Comparison of ENCODE assay signal across 8 cellular contexts in genomic region chr19:58362272-58362994, GRCh38. TPM values are rescaled to one million over a fixed set of nuclear protein-coding genes. Genes with fewer than 3 reads are reported as not detected.
DNase-seq lines count a peak whose midpoint lies in the region; TF ChIP-seq lines count a peak whose summit lies in the region.

ZNF497 (minus strand) TSS chr19:58362751; CDS start chr19:58357635, 5,116 bp downstream.

- H3K4me2 ChIP-seq in H9 (ENCODE audit: insufficient read depth, insufficient read length, low read length): peak within 1 kb of the TSS; percentile 62

- H3K27me3 ChIP-seq in H9 (ENCODE audit: insufficient read depth, low read length) (no peaks in the 10 kb centered on the region), stomach (peaks cover 0 to 9% (median 0%) of the 10 kb centered on the region in 3 donors)

- no peaks in the 10 kb centered on the region for H3K79me1 ChIP-seq in H9 (ENCODE audit: insufficient read depth, low read depth, low read length, poor library complexity, severe bottlenecking)

- no peak within 1 kb of the TSS for H2BK12ac ChIP-seq in H9 (ENCODE audit: insufficient read length, low read depth, low read length)

- H3K9ac ChIP-seq in ES-I3 (ENCODE audit: low read depth, low read length): peak within 1 kb of the TSS; percentile 82
- H3K9ac ChIP-seq in H9 (ENCODE audit: extremely low read depth, insufficient read length, low read length): peak within 1 kb of the TSS; percentile 94

- H3K4me1 Mint-ChIP-seq in H9: peaks cover 0 to 8% of the 10 kb centered on the region in 2 experiments; a peak in 3 of 4 replicates
- peaks cover 15% of the 10 kb centered on the region for H3K4me1 Mint-ChIP-seq in neural crest cell

- H3K23me2 ChIP-seq in H9 (ENCODE audit: insufficient read length, low read depth, low read length, poor library complexity, severe bottlenecking): peaks cover 5% of the 10 kb centered on the region

- H2BK120ac ChIP-seq in H9 (ENCODE audit: low read depth, low read length, poor library complexity, severe bottlenecking): no peak within 1 kb of the TSS

- H3K27ac ChIP-seq in H9 (ENCODE audit: insufficient read length, low read depth, low read length): peak within 1 kb of the TSS; percentile 43
- H3K27ac ChIP-seq in stomach: peak within 1 kb of the TSS; percentile 93 to 95 (median 94)

- H3K4me3 Mint-ChIP-seq in H9: peak within 1 kb of the TSS; percentile 91 to 98
- H3K4me3 Mint-ChIP-seq in neural crest cell: peak within 1 kb of the TSS; percentile 98

- peak; percentile 9 for TF ChIP-seq EP300 in stomach (IDR thresholded peaks at IDR 0.05)

- no peaks in the 10 kb centered on the region for H3K27me3 Mint-ChIP-seq in H9 (ENCODE audit: low read depth)
- peaks cover 2% of the 10 kb centered on the region for H3K27me3 Mint-ChIP-seq in neural crest cell (ENCODE audit: low read depth)

- no peak within 1 kb of the TSS for H2BK20ac ChIP-seq in H9 (ENCODE audit: low read depth, low read length, poor library complexity, severe bottlenecking)

- TF ChIP-seq CTCF in H9 (conservative IDR thresholded peaks at IDR 0.05) (no peak; the same call in 2 of the 3 replicates), foreskin fibroblast (IDR thresholded peaks at IDR 0.05; ENCODE audit: low read depth, low read length) (no peak), neural crest cell (conservative IDR thresholded peaks at IDR 0.05) (no peak), stomach (IDR thresholded peaks at IDR 0.05) (no peak)

- no peaks in the 10 kb centered on the region for H3K79me2 ChIP-seq in H9 (ENCODE audit: insufficient read depth, low read length)

- no peak within 1 kb of the TSS for H3T11ph ChIP-seq in H9 (ENCODE audit: low read length)

- H3K36me3 Mint-ChIP-seq in H9 (ENCODE audit: insufficient read depth in 1 of 3, low read depth in 3 of 3) (peaks cover 0 to 2% (median 0%) of the 10 kb centered on the region in 3 experiments; a peak in 1 of 7 replicates), neural crest cell (ENCODE audit: low read depth) (no peaks in the 10 kb centered on the region)

- WGBS in H9 (ENCODE audit: extremely low coverage, insufficient read length, low lambda C conversion rate): no CpG with 5 or more reads among the region's 74 CpGs
- 0 to 1% (median 1%) methylated on average over 55 to 74 of the region's 74 CpGs for WGBS in stomach, 5 donors

- H4K20me1 ChIP-seq in H9 (ENCODE audit: control insufficient read depth, insufficient read depth, insufficient read length): no peaks in the 10 kb centered on the region

- no peak within 1 kb of the TSS for H2BK15ac ChIP-seq in H9 (ENCODE audit: low read depth, low read length)

- H3K4ac ChIP-seq in H9 (ENCODE audit: low read depth, low read length): no peak within 1 kb of the TSS

- intact Hi-C loops in stomach (cut with DNase I; ENCODE audit: low total_unique reads): no loop called here

- TF ChIP-seq POLR2A in Raji (IDR thresholded peaks at IDR 0.05; ENCODE audit: insufficient read depth, low read depth, low read length) (peak; percentile 84), stomach (IDR thresholded peaks at IDR 0.05) (peak in 1 of 4 donors; percentile 56)

- H3K27ac Mint-ChIP-seq in H9 (peak within 1 kb of the TSS; percentile 97 to 99 (median 98)), neural crest cell (ENCODE audit: unreplicated experiment) (peak within 1 kb of the TSS; percentile 99)

- no peak within 1 kb of the TSS for H2AK5ac ChIP-seq in H9 (ENCODE audit: insufficient read length, low read length)

- peak within 1 kb of the TSS; percentile 83 for H3K18ac ChIP-seq in H9 (ENCODE audit: insufficient read length, low read depth, low read length)

- H4K91ac ChIP-seq in H9 (ENCODE audit: insufficient read length, low read depth, low read length): no peak within 1 kb of the TSS

- H3K4me3 ChIP-seq in foreskin fibroblast (ENCODE audit: low read depth in 1 of 2, low read length in 2 of 2): peak within 1 kb of the TSS; percentile 59 to 67
- H3K4me3 ChIP-seq in stomach: peak within 1 kb of the TSS; percentile 63 to 82 (median 74)

- H3K56ac ChIP-seq in H9 (ENCODE audit: insufficient read length, low read depth, low read length): no peak within 1 kb of the TSS

- H3K36me3 ChIP-seq in ES-I3 (ENCODE audit: insufficient read depth, low read length): no peaks in the 10 kb centered on the region
- H3K36me3 ChIP-seq in stomach: peaks cover 0 to 13% (median 0%) of the 10 kb centered on the region in 4 donors

- no peak within 1 kb of the TSS for H4K8ac ChIP-seq in H9 (replicated peaks; ENCODE audit: insufficient read length, low read depth, low read length)

- H3K9me3 Mint-ChIP-seq in H9 (no peaks in the 10 kb centered on the region), neural crest cell (no peaks in the 10 kb centered on the region)

- peak within 1 kb of the TSS; percentile 92 for H3K14ac ChIP-seq in H9 (ENCODE audit: insufficient read depth, low read length)

- peak within 1 kb of the TSS; percentile 30 for H4K5ac ChIP-seq in H9 (ENCODE audit: insufficient read length, low read depth, low read length)

- H3K4me1 ChIP-seq in ES-I3 (ENCODE audit: insufficient read depth, low read length) (no peaks in the 10 kb centered on the region; the same call in 1 of the 2 replicates), H9 (ENCODE audit: insufficient read depth, low read length) (no peaks in the 10 kb centered on the region), stomach (peaks cover 4 to 21% (median 15%) of the 10 kb centered on the region in 4 donors)

- no peak within 1 kb of the TSS for H2AFZ ChIP-seq in H9 (ENCODE audit: low read length)

- no peak within 1 kb of the TSS for H3K23ac ChIP-seq in H9 (ENCODE audit: insufficient read length, low read depth, low read length)

- peak; percentile 98 for DNase-seq in H9
- DNase-seq in M059J (ENCODE audit: low read depth): peak; percentile 95
- peak; percentile 99 for DNase-seq in activated effector memory CD4-positive, alpha-beta T cell treated with anti-CD3 and anti-CD28 coated beads, Interleukin-2, amount 50 U/mL, for 16 hours
- peak; percentile 96 to 99 for DNase-seq in foreskin fibroblast
- DNase-seq in neural crest cell (ENCODE audit: low read depth, low spot score): peak; percentile 93
- peak; percentile 98 for DNase-seq in stomach

- no peak within 1 kb of the TSS for H2BK5ac ChIP-seq in H9 (ENCODE audit: insufficient read length, low read length)

- H3K9me3 ChIP-seq in ES-I3 (ENCODE audit: control insufficient read depth, insufficient read depth, low read length) (no peaks in the 10 kb centered on the region), H9 (ENCODE audit: control insufficient read depth, low read depth, low read length) (no peaks in the 10 kb centered on the region), stomach (no peaks in the 10 kb centered on the region)

RNA-seq across cellular contexts. Expression of gene ZNF497, which starts in this region (rescaled TPM):
- total RNA-seq in H9 (2021) (2.4 TPM in 2 replicates), neural crest cell (8.4 and 9.1 TPM in 2 replicates), stomach (10 to 100 TPM in 1 of 5 donors, 1 to 10 TPM in 2, under 1 TPM in 1, not detected in 1; 0.14 to 12.3 (median 3.2) TPM)
- total RNA-seq in M059J (2014; rRNA removed; shearing (Covaris generic)): 0.54 and 1.5 TPM in 2 replicates
- polyA plus RNA-seq in stomach: 1 to 10 TPM in 1 of 3 donors, under 1 TPM in 2; 0.12 to 1.0 (median 0.46) TPM

Comparison
In these comparisons a context has a peak if more than half of its experiments do, and no peak if none do; other contexts are left out.
1. Peak in every context shown above with its lines: DNase-seq, H3K4me3 ChIP-seq and H3K27ac ChIP-seq.